Comparison of ENCODE assay signal across 1 cellular context in genomic region chr20:31723282-31724078, GRCh38.
TF ChIP-seq lines count a peak whose summit lies in the region.

No MANE protein-coding gene starts in this region.

TF ChIP-seq in HepG2, 621 proteins besides CTCF, POLR2A, EP300 and RAD21 (continued from another document):
- TF ChIP-seq ZNF451 (CRISPR knock-in tag; IDR thresholded peaks at IDR 0.05) (no peak; the same call in 1 of the 2 replicates), ZSCAN20 (CRISPR knock-in tag; IDR thresholded peaks at IDR 0.05; ENCODE audit: borderline replicate concordance) (peak; percentile 84), ZNF615 (CRISPR knock-in tag; IDR thresholded peaks at IDR 0.05; ENCODE audit: borderline replicate concordance) (no peak), ZNF816 (CRISPR knock-in tag; IDR thresholded peaks at IDR 0.05; ENCODE audit: borderline replicate concordance) (peak; percentile 13; the same call in 1 of the 2 replicates), ZNF660 (CRISPR knock-in tag; IDR thresholded peaks at IDR 0.05; ENCODE audit: borderline replicate concordance, low read depth) (no peak), ZMAT3 (CRISPR knock-in tag; conservative IDR thresholded peaks at IDR 0.05) (peak; percentile 93), THYN1 (CRISPR knock-in tag; IDR thresholded peaks at IDR 0.05; ENCODE audit: borderline replicate concordance, low read depth) (peak; percentile 92; the same call in 1 of the 2 replicates), GMEB2 (CRISPR knock-in tag; IDR thresholded peaks at IDR 0.05; ENCODE audit: low read depth) (peak; percentile 95), KLF11 (CRISPR knock-in tag; IDR thresholded peaks at IDR 0.05) (0 out of 2 replicates have a peak, but pooled peaks have one; percentile 27), SP140L (CRISPR knock-in tag; IDR thresholded peaks at IDR 0.05; ENCODE audit: borderline replicate concordance) (peak; percentile 72; the same call in 1 of the 2 replicates), HES4 (CRISPR knock-in tag; IDR thresholded peaks at IDR 0.05; ENCODE audit: borderline replicate concordance) (peak; percentile 81; the same call in 1 of the 2 replicates), ZNF710 (CRISPR knock-in tag; IDR thresholded peaks at IDR 0.05; ENCODE audit: borderline replicate concordance) (peak; percentile 75; the same call in 1 of the 2 replicates), ARNTL (CRISPR knock-in tag; IDR thresholded peaks at IDR 0.05) (no peak), YEATS4 (CRISPR knock-in tag; IDR thresholded peaks at IDR 0.05; ENCODE audit: borderline replicate concordance) (peak; percentile 96), DNMT1 (CRISPR knock-in tag; IDR thresholded peaks at IDR 0.05) (no peak; the same call in 1 of the 2 replicates), PAWR (CRISPR knock-in tag; IDR thresholded peaks at IDR 0.05; ENCODE audit: borderline replicate concordance) (no peak; the same call in 1 of the 2 replicates), HMG20B (CRISPR knock-in tag; conservative IDR thresholded peaks at IDR 0.05) (0 out of 2 replicates have a peak, but pooled peaks have one; percentile 68), XBP1 (CRISPR knock-in tag; IDR thresholded peaks at IDR 0.05) (peak; percentile 86; the same call in 1 of the 2 replicates), GFI1 (CRISPR knock-in tag; IDR thresholded peaks at IDR 0.05; ENCODE audit: borderline replicate concordance) (peak; percentile 81; the same call in 1 of the 2 replicates), CENPT (CRISPR knock-in tag; IDR thresholded peaks at IDR 0.05; ENCODE audit: low read depth) (0 out of 2 replicates have a peak, but pooled peaks have one; percentile 61), SP5 (CRISPR knock-in tag; IDR thresholded peaks at IDR 0.05; ENCODE audit: borderline replicate concordance, low read depth) (peak; percentile 51), GTF3A (CRISPR knock-in tag; conservative IDR thresholded peaks at IDR 0.05) (no peak), REPIN1 (CRISPR knock-in tag; IDR thresholded peaks at IDR 0.05; ENCODE audit: borderline replicate concordance, low read depth) (peak; percentile 82), ZNF574 (CRISPR knock-in tag; IDR thresholded peaks at IDR 0.05) (peak; percentile 91), SNRNP70 (IDR thresholded peaks at IDR 0.05; ENCODE audit: low read depth, low read length) (no peak), ZNF850 (CRISPR knock-in tag; conservative IDR thresholded peaks at IDR 0.05) (peak; percentile 94), TEF (CRISPR knock-in tag; IDR thresholded peaks at IDR 0.05) (peak; percentile 75; the same call in 1 of the 2 replicates), KMT2B (CRISPR knock-in tag; IDR thresholded peaks at IDR 0.05) (peak; percentile 93), KDM3A (CRISPR knock-in tag; IDR thresholded peaks at IDR 0.05; ENCODE audit: low read depth) (peak; percentile 88; the same call in 1 of the 2 replicates), GLMP (CRISPR knock-in tag; IDR thresholded peaks at IDR 0.05; ENCODE audit: borderline replicate concordance) (no peak), DMTF1 (CRISPR knock-in tag; IDR thresholded peaks at IDR 0.05) (0 out of 2 replicates have a peak, but pooled peaks have one; percentile 24), EHMT2 (IDR thresholded peaks at IDR 0.05; ENCODE audit: borderline replicate concordance, low read depth, low read length) (no peak), NRL (CRISPR knock-in tag; IDR thresholded peaks at IDR 0.05; ENCODE audit: borderline replicate concordance) (no peak; the same call in 1 of the 2 replicates), TEAD3 (CRISPR knock-in tag; optimal IDR thresholded peaks at IDR 0.05; ENCODE audit: borderline replicate concordance) (peak; percentile 74), ZNF224 (CRISPR knock-in tag; IDR thresholded peaks at IDR 0.05) (no peak), IKZF1 (IDR thresholded peaks at IDR 0.05) (no peak)
